8 cellular contexts compared by ENCODE assay signal in the genomic region with DNA sequence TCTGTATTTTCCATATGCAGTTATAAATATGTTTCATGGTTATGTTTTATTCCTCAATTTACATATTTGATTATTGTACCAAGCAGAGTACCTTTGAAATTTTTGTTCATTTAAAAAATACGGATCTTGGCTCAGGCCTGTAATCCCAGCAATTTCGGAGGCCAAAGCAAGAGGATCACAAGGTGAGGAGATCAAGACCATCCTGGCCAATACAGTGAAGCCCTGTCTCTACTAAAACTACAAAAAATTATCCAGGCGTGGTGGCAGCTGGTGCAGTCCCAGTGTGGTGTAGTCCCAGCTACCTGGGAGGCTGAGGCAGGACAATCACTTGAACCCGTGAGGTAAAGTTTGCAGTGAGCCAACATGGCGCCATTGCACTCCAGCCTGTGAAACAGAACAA.
DNase-seq lines count a peak whose midpoint lies in the region; ATAC-seq and TF ChIP-seq lines count a peak whose summit lies in the region.
"Not testable (repeated sequence)": the region's sequence is repeated elsewhere in the genome, so short reads cannot be mapped to it uniquely, and the experiment has no call there.

No MANE protein-coding gene starts in this region.

- not testable (repeated sequence) for H3K27me3 Mint-ChIP-seq in CD4-positive, CD25-positive, alpha-beta regulatory T cell; activated CD8-positive, alpha-beta T cell treated with anti-CD3 and anti-CD28 coated beads, Interleukin-2, amount 10 ng/mL, durations not matched to agents 7 days and 5 days (ENCODE audit: low read depth)

- H2BK20ac ChIP-seq in IMR-90 (ENCODE audit: low read depth, low read length), result not testable (repeated sequence)

- CTCF ChIA-PET in IMR-90 (lab: Yijun Ruan, JAX); activated CD8-positive, alpha-beta T cell treated with anti-CD3 and anti-CD28 coated beads, Interleukin-2, amount 10 ng/mL, durations not matched to agents 7 days and 5 days (lab: Charles Lee): not testable (repeated sequence)

- H3K4me3 Mint-ChIP-seq in CD4-positive, CD25-positive, alpha-beta regulatory T cell; activated CD8-positive, alpha-beta T cell treated with anti-CD3 and anti-CD28 coated beads, Interleukin-2, amount 10 ng/mL, durations not matched to agents 7 days and 5 days: not testable (repeated sequence)

- not testable (repeated sequence) for H3K9me1 ChIP-seq in IMR-90 (ENCODE audit: insufficient read depth, low read length)

- not testable (repeated sequence) for H4K5ac ChIP-seq in IMR-90 (ENCODE audit: low read depth, low read length)

- not testable (repeated sequence) for H2BK120ac ChIP-seq in IMR-90 (ENCODE audit: low read depth, low read length)

- not testable (repeated sequence) for H3K4me1 Mint-ChIP-seq in CD4-positive, CD25-positive, alpha-beta regulatory T cell; activated CD8-positive, alpha-beta T cell treated with anti-CD3 and anti-CD28 coated beads, Interleukin-2, amount 10 ng/mL, durations not matched to agents 7 days and 5 days (ENCODE audit: low read depth)

- not testable (repeated sequence) for H3K9ac ChIP-seq in IMR-90 (ENCODE audit: low read depth, low read length)

- BruUV-seq in IMR-90 (replicated peaks; lab: Mats Ljungman, UMichigan), result not testable (repeated sequence)

- intact Hi-C loops in IMR-90 (cut with micrococcal nuclease); gastrocnemius medialis (cut with DNase I; ENCODE audit: low total_unique reads): not testable (repeated sequence)

- not testable (repeated sequence) for H3K4me1 ChIP-seq in CD4-positive, CD25-positive, alpha-beta regulatory T cell (ENCODE audit: control insufficient read depth, insufficient read depth, low read length, poor library complexity, severe bottlenecking); IMR-90 (ENCODE audit: control insufficient read depth, insufficient read depth, low read length); lung (ENCODE audit: control insufficient read depth in 2 of 2, insufficient read depth in 2 of 2, low read length in 2 of 2); gastrocnemius medialis

- not testable (repeated sequence) for TF ChIP-seq CTCF in IMR-90 (conservative IDR thresholded peaks at IDR 0.05; ENCODE audit: low read depth, low read length); choroid plexus epithelial cell (conservative IDR thresholded peaks at IDR 0.05; ENCODE audit: low read depth, low read length); lung (IDR thresholded peaks at IDR 0.05; ENCODE audit: control extremely low read depth, extremely low read depth); gastrocnemius medialis (IDR thresholded peaks at IDR 0.05 in 4 of 5, conservative IDR thresholded peaks at IDR 0.05 in 1 of 5)

- in situ Hi-C loops in IMR-90 (cut with MboI; ENCODE audit: low sequenced_read_pairs); gastrocnemius medialis (cut with MboI; ENCODE audit: low sequenced_read_pairs in 4 of 4): not testable (repeated sequence)

- not testable (repeated sequence) for H3K27me3 ChIP-seq in CD4-positive, CD25-positive, alpha-beta regulatory T cell (ENCODE audit: control insufficient read depth, insufficient read depth, low read length); IMR-90 (ENCODE audit: control insufficient read depth, insufficient read depth, low read length); lung (ENCODE audit: control insufficient read depth, insufficient read depth); gastrocnemius medialis

- not testable (repeated sequence) for TF ChIP-seq RAD21 in IMR-90 (IDR thresholded peaks at IDR 0.05; ENCODE audit: low read length)

- not testable (repeated sequence) for H3K14ac ChIP-seq in IMR-90 (replicated peaks; ENCODE audit: low read depth, low read length)

- peak; percentile 26 to 47 for ATAC-seq in CD4-positive, CD25-positive, alpha-beta regulatory T cell (ENCODE audit: low read depth in 2 of 2)
- ATAC-seq in IMR-90 (ENCODE audit: low read depth); activated CD8-positive, alpha-beta T cell treated with anti-CD3 and anti-CD28 coated beads, Interleukin-2, amount 10 ng/mL, durations not matched to agents 7 days and 5 days; lung (ENCODE audit: insufficient read depth, low FRiP score): not testable (repeated sequence)
- ATAC-seq in gastrocnemius medialis, result peak; percentile 58 to 65

- H3K4ac ChIP-seq in IMR-90 (ENCODE audit: low read depth, low read length), result not testable (repeated sequence)

- H2AK5ac ChIP-seq in IMR-90 (ENCODE audit: low read depth, low read length), result not testable (repeated sequence)

- H2BK5ac ChIP-seq in IMR-90 (ENCODE audit: low read depth, low read length, poor library complexity, severe bottlenecking), result not testable (repeated sequence)

- not testable (repeated sequence) for H4K20me1 ChIP-seq in IMR-90 (ENCODE audit: insufficient read depth, low read length)

- not testable (repeated sequence) for H3K79me1 ChIP-seq in IMR-90 (ENCODE audit: low read depth in 1 of 2, low read length in 2 of 2)

- H3K18ac ChIP-seq in IMR-90 (ENCODE audit: low read depth, low read length), result not testable (repeated sequence)

- not testable (repeated sequence) for H3K27ac ChIP-seq in CD4-positive, CD25-positive, alpha-beta regulatory T cell (ENCODE audit: insufficient read depth, low read length, poor library complexity, severe bottlenecking); IMR-90 (ENCODE audit: insufficient read depth, low read length); lung (ENCODE audit: low read depth in 1 of 2, low read length in 1 of 2); gastrocnemius medialis

- not testable (repeated sequence) for H3K23ac ChIP-seq in IMR-90 (ENCODE audit: low read depth, low read length)

- dilution Hi-C loops in IMR-90 (cut with HindIII; ENCODE audit: low sequenced_read_pairs, unreplicated experiment), result not testable (repeated sequence)

- not testable (repeated sequence) for H2AK9ac ChIP-seq in IMR-90 (replicated peaks; ENCODE audit: low read depth, low read length, poor library complexity)

- peak in 1 of 3 donors; percentile 2 for DNase-seq in CD4-positive, CD25-positive, alpha-beta regulatory T cell
- peak; percentile 34 for DNase-seq in H4 (ENCODE audit: low spot score)
- peak; percentile 34 for DNase-seq in IMR-90
- DNase-seq in activated CD8-positive, alpha-beta T cell treated with anti-CD3 and anti-CD28 coated beads, Interleukin-2, amount 10 ng/mL, durations not matched to agents 7 days and 5 days, result peak; percentile 20
- peak; percentile 19 for DNase-seq in choroid plexus epithelial cell (ENCODE audit: low read depth)
- DNase-seq in foreskin melanocyte, result peak; percentile 29
- peak; percentile 15 for DNase-seq in lung (ENCODE audit: low spot score)
- peak in 1 of 2 donors; percentile 1 for DNase-seq in gastrocnemius medialis

- H4K8ac ChIP-seq in IMR-90 (ENCODE audit: low read depth in 2 of 2, low read length in 2 of 2), result not testable (repeated sequence)

- H3K36me3 ChIP-seq in CD4-positive, CD25-positive, alpha-beta regulatory T cell (ENCODE audit: control insufficient read depth, insufficient read depth, low read length); IMR-90 (ENCODE audit: control insufficient read depth, insufficient read depth, low read length); lung (ENCODE audit: control insufficient read depth in 2 of 2, insufficient read depth in 2 of 2, low read length in 2 of 2); gastrocnemius medialis: not testable (repeated sequence)

- peaks cover 2 to 18% (median 7%) of the 10 kb centered on the region in 7 donors for H3K9me3 Mint-ChIP-seq in CD4-positive, CD25-positive, alpha-beta regulatory T cell
- peaks cover 15% of the 10 kb centered on the region for H3K9me3 Mint-ChIP-seq in activated CD8-positive, alpha-beta T cell treated with anti-CD3 and anti-CD28 coated beads, Interleukin-2, amount 10 ng/mL, durations not matched to agents 7 days and 5 days (ENCODE audit: insufficient read depth)

- TF ChIP-seq POLR2A in IMR-90 (IDR thresholded peaks at IDR 0.05; ENCODE audit: low read depth, low read length); gastrocnemius medialis (IDR thresholded peaks at IDR 0.05): not testable (repeated sequence)

- H3K4me3 ChIP-seq in CD4-positive, CD25-positive, alpha-beta regulatory T cell (ENCODE audit: low read depth, low read length); IMR-90 (ENCODE audit: insufficient read depth, low read depth, low read length); choroid plexus epithelial cell (ENCODE audit: low read depth, low read length); lung; gastrocnemius medialis: not testable (repeated sequence)

- not testable (repeated sequence) for H2BK15ac ChIP-seq in IMR-90 (ENCODE audit: low read depth, low read length)

- H3K56ac ChIP-seq in IMR-90 (ENCODE audit: extremely low read depth, insufficient read depth, low read length), result not testable (repeated sequence)

- not testable (repeated sequence) for H3K27ac Mint-ChIP-seq in CD4-positive, CD25-positive, alpha-beta regulatory T cell; activated CD8-positive, alpha-beta T cell treated with anti-CD3 and anti-CD28 coated beads, Interleukin-2, amount 10 ng/mL, durations not matched to agents 7 days and 5 days

- POLR2A ChIA-PET in IMR-90 (lab: Charles Lee; ENCODE audit: unreplicated experiment); activated CD8-positive, alpha-beta T cell treated with anti-CD3 and anti-CD28 coated beads, Interleukin-2, amount 10 ng/mL, durations not matched to agents 7 days and 5 days (lab: Charles Lee): not testable (repeated sequence)

- not testable (repeated sequence) for H3K9me3 ChIP-seq in CD4-positive, CD25-positive, alpha-beta regulatory T cell (ENCODE audit: control insufficient read depth in 2 of 2, low read length in 2 of 2); IMR-90 (ENCODE audit: control insufficient read depth, insufficient read depth, low read length); lung (ENCODE audit: control insufficient read depth in 2 of 2, insufficient read depth in 1 of 2, low read length in 1 of 2); gastrocnemius medialis

- not testable (repeated sequence) for H3K36me3 Mint-ChIP-seq in CD4-positive, CD25-positive, alpha-beta regulatory T cell; activated CD8-positive, alpha-beta T cell treated with anti-CD3 and anti-CD28 coated beads, Interleukin-2, amount 10 ng/mL, durations not matched to agents 7 days and 5 days (ENCODE audit: low read depth)

- no CpG with 5 or more reads among the region's 5 CpGs for WGBS in IMR-90 (ENCODE audit: extremely low coverage in 2 of 2, insufficient read length in 1 of 2), 2 experiments
- 55 to 59% methylated on average over 5 of the region's 5 CpGs for WGBS in lung, 2 donors

- not testable (repeated sequence) for H4K91ac ChIP-seq in IMR-90 (ENCODE audit: insufficient read depth, low read depth, low read length)

- not testable (repeated sequence) for H3K4me2 ChIP-seq in IMR-90 (ENCODE audit: low read depth, low read length)

- H2AFZ ChIP-seq in IMR-90 (replicated peaks; ENCODE audit: low read length, poor library complexity), result not testable (repeated sequence)
